Comparison of ENCODE assay signal across 8 cellular contexts in genomic region chr16:50806099-50807062, GRCh38.
DNase-seq lines count a peak whose midpoint lies in the region; ATAC-seq lines count a peak whose summit lies in the region.

No MANE protein-coding gene starts in this region.

- H3K27ac ChIP-seq in cingulate gyrus (ENCODE audit: low read depth, low read length): peak overlapping the region; percentile 82

- DNase-seq in AML-193 (lab: John Stamatoyannopoulos, UW) (peak; percentile 75 to 76), NCI-H345 treated with DMSO at 0.1 percent for 48 hours (lab: John Stamatoyannopoulos, UW; ENCODE audit: unreplicated experiment) (peak; percentile 83), kidney glomerular epithelial cell (lab: John Stamatoyannopoulos, UW) (peak; percentile 95)
- DNase-seq in activated CD4-positive, alpha-beta T cell treated with anti-CD3 and anti-CD28 coated beads for 1 hour: peak; percentile 73
- peak; percentile 69 to 77 (median 76) for DNase-seq in stimulated activated CD4-positive, alpha-beta T cell treated with anti-CD3 and anti-CD28 coated beads, Interleukin-1b, Interleukin-23, amount 100 ng/mL, for 24 hours (ENCODE audit: low read depth in 4 of 4, low spot score in 1 of 4)

- ATAC-seq in GM19035 (IDR thresholded peaks at IDR 0.05; ENCODE audit: unreplicated experiment) (peak; percentile 78), HG03354 (IDR thresholded peaks at IDR 0.05; ENCODE audit: poor library complexity, severe bottlenecking, unreplicated experiment) (peak; percentile 90)

Comparison
In these comparisons a context has a peak if more than half of its experiments do, and no peak if none do; other contexts are left out.
1. Peak in every context shown above with its lines: DNase-seq, ATAC-seq and H3K27ac ChIP-seq.